8 cellular contexts compared by ENCODE assay signal in the genomic region with DNA sequence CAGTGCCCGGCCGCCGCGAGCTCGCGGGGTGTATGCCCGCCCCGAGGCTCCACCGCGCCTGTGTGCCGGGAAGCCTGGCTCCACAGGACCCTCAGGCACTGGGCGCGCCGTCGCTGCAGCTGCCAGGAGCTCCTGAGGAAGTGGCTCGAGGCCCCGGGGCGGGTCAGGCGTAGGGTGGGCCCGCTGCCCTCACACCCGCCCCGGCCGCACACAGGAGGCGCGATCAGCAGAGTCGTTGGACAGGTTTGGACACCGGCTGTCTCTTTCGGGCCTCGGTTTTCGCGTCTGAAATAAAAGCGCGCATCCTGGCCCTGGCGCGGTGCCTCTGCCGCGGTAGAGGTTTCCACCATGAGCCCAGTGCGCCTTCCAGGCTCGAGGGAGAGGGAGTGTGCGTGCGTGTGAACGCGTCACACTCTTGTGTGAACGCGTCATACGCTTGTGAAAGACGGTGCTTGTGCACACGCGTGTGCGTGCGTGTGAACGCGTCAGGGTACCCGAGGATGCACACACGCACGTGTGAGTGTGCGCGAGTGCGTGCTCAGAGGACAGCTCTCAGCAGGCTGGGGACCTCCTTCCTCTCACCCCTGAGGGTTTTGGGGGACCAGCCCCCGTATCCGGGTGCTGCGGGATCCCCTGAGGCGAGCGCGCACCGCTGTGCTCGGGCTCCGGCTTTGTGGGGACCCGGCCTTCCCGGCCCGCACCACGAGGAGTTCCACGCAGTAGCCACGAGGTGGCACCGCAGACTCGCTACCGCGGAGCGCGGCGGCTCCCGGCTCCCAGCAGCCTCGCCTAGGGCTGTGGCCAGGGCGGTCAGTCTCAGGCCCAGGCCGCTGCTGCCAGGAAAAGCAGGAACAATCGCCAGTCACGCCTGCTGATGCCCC.
A peak's percentile ranks its signal among the peaks of the same experiment; 100 is the strongest.
DNase-seq lines count a peak whose midpoint lies in the region; ATAC-seq and TF ChIP-seq lines count a peak whose summit lies in the region.

No MANE protein-coding gene starts in this region.

- H3K36me3 Mint-ChIP-seq in H9 (ENCODE audit: insufficient read depth in 1 of 3, low read depth in 3 of 3) = no peaks in the 10 kb centered on the region

- peak; percentile 90 for TF ChIP-seq CTCF in H9 (conservative IDR thresholded peaks at IDR 0.05)
- peak; percentile 45 to 80 (median 57) for TF ChIP-seq CTCF in esophagus muscularis mucosa (IDR thresholded peaks at IDR 0.05)
- TF ChIP-seq CTCF in mucosa of descending colon (IDR thresholded peaks at IDR 0.05) = peak; percentile 55

- H2AFZ ChIP-seq in H9 (ENCODE audit: low read length) = no peak overlapping the region

- no peak overlapping the region for H2AK5ac ChIP-seq in H9 (ENCODE audit: insufficient read length, low read length)

- H3K14ac ChIP-seq in H9 (ENCODE audit: insufficient read depth, low read length) = no peak overlapping the region

- no peak overlapping the region for H3K56ac ChIP-seq in H9 (ENCODE audit: insufficient read length, low read depth, low read length)

- H3K23ac ChIP-seq in H9 (ENCODE audit: insufficient read length, low read depth, low read length) = no peak overlapping the region

- TF ChIP-seq POLR2A in esophagus muscularis mucosa (IDR thresholded peaks at IDR 0.05; ENCODE audit: low read depth) = no peak

- peaks cover 9% of the 10 kb centered on the region for H3K27me3 Mint-ChIP-seq in H9 (ENCODE audit: low read depth)

- no peak overlapping the region for H2BK12ac ChIP-seq in H9 (ENCODE audit: insufficient read length, low read depth, low read length)

- H2BK20ac ChIP-seq in H9 (ENCODE audit: low read depth, low read length, poor library complexity, severe bottlenecking) = no peak overlapping the region

- intact Hi-C loops in esophagus muscularis mucosa (cut with DNase I) = no loop called here
- intact Hi-C loops in mucosa of descending colon (cut with DNase I, micrococcal nuclease) = loop anchor here (2.0 to 5.0 kb wide), 2 partner anchors 240 to 241 kb away; no protein-coding TSS in a partner anchor

- peaks cover 22 to 24% of the 10 kb centered on the region in 2 experiments for H3K4me1 Mint-ChIP-seq in H9

- H2BK15ac ChIP-seq in H9 (ENCODE audit: low read depth, low read length) = no peak overlapping the region

- H4K8ac ChIP-seq in H9 (replicated peaks; ENCODE audit: insufficient read length, low read depth, low read length) = no peak overlapping the region

- H3K4me1 ChIP-seq in H9 (ENCODE audit: insufficient read depth, low read length) = no peaks in the 10 kb centered on the region
- peaks cover 13 to 18% (median 14%) of the 10 kb centered on the region in 4 donors for H3K4me1 ChIP-seq in esophagus muscularis mucosa
- peaks cover 5% of the 10 kb centered on the region for H3K4me1 ChIP-seq in mucosa of descending colon (ENCODE audit: low read depth)

- no peaks in the 10 kb centered on the region for H3K79me2 ChIP-seq in H9 (ENCODE audit: insufficient read depth, low read length)

- no peaks in the 10 kb centered on the region for H3K79me1 ChIP-seq in H9 (ENCODE audit: insufficient read depth, low read depth, low read length, poor library complexity, severe bottlenecking)

- H2BK120ac ChIP-seq in H9 (ENCODE audit: low read depth, low read length, poor library complexity, severe bottlenecking) = no peak overlapping the region

- H3K4me3 Mint-ChIP-seq in H9 = no peak overlapping the region

- H3K36me3 ChIP-seq in esophagus muscularis mucosa (no peaks in the 10 kb centered on the region), mucosa of descending colon (ENCODE audit: low read depth) (no peaks in the 10 kb centered on the region)

- H3K4me2 ChIP-seq in H9 (ENCODE audit: insufficient read depth, insufficient read length, low read length) = peak overlapping the region; percentile 45

- ATAC-seq in mucosa of descending colon (peak; percentile 97), HG03045 (IDR thresholded peaks at IDR 0.05; ENCODE audit: unreplicated experiment) (no peak)

- no peak overlapping the region for H3T11ph ChIP-seq in H9 (ENCODE audit: low read length)

- H3K9ac ChIP-seq in H9 (ENCODE audit: extremely low read depth, insufficient read length, low read length) = no peak overlapping the region

- H3K4ac ChIP-seq in H9 (ENCODE audit: low read depth, low read length) = no peak overlapping the region

- H3K23me2 ChIP-seq in H9 (ENCODE audit: insufficient read length, low read depth, low read length, poor library complexity, severe bottlenecking) = no peaks in the 10 kb centered on the region

- no peak for TF ChIP-seq EP300 in esophagus muscularis mucosa (IDR thresholded peaks at IDR 0.05)

- H4K20me1 ChIP-seq in H9 (ENCODE audit: control insufficient read depth, insufficient read depth, insufficient read length) = no peaks in the 10 kb centered on the region

- H3K9me3 Mint-ChIP-seq in H9 = peaks cover 3 to 5% of the 10 kb centered on the region in 2 experiments; a peak in 2 of 5 replicates

- H3K27me3 ChIP-seq in H9 (ENCODE audit: insufficient read depth, low read length) (no peaks in the 10 kb centered on the region), esophagus muscularis mucosa (peaks cover 0 to 49% (median 5%) of the 10 kb centered on the region in 4 donors)

- no peak overlapping the region for H4K5ac ChIP-seq in H9 (ENCODE audit: insufficient read length, low read depth, low read length)

- H3K27ac ChIP-seq in H9 (ENCODE audit: insufficient read length, low read depth, low read length) = no peak overlapping the region
- H3K27ac ChIP-seq in esophagus muscularis mucosa (replicated peaks in 1 of 4) = no peak overlapping the region

- H3K4me3 ChIP-seq in esophagus muscularis mucosa (peak overlapping the region; percentile 27 to 39 (median 35)), mucosa of descending colon (no peak overlapping the region)

- no peak overlapping the region for H4K91ac ChIP-seq in H9 (ENCODE audit: insufficient read length, low read depth, low read length)

- H2BK5ac ChIP-seq in H9 (ENCODE audit: insufficient read length, low read length) = no peak overlapping the region

- WGBS in H9 (ENCODE audit: extremely low coverage, insufficient read length, low lambda C conversion rate) = no CpG with 5 or more reads among the region's 87 CpGs
- WGBS in esophagus muscularis mucosa = 2% methylated on average over 35 of the region's 87 CpGs

- DNase-seq in DMS79 treated with DMSO at 0.1 percent for 48 hours (lab: John Stamatoyannopoulos, UW) = peak; percentile 25
- peak; percentile 87 for DNase-seq in H9
- DNase-seq in NCI-H226 = peak; percentile 58
- DNase-seq in activated CD8-positive, alpha-beta memory T cell treated with anti-CD3 and anti-CD28 coated beads, Interleukin-2, amount 50 U/mL, for 24 hours (ENCODE audit: extremely low read depth) = peak; percentile 2
- peak; percentile 92 for DNase-seq in esophagus muscularis mucosa (ENCODE audit: extremely low spot score)
- DNase-seq in mucosa of descending colon = peak; percentile 71 to 82 (median 74)
- DNase-seq in stimulated activated naive CD4-positive, alpha-beta T cell treated with Interleukin-2 at 50 U/mL for 16 hours (lab: John Stamatoyannopoulos, UW) = peak; percentile 15

- peak overlapping the region in 1 of 3 experiments; percentile 34; a peak in 1 of 7 replicates for H3K27ac Mint-ChIP-seq in H9

- H3K9me3 ChIP-seq in H9 (ENCODE audit: control insufficient read depth, low read depth, low read length) (no peaks in the 10 kb centered on the region), esophagus muscularis mucosa (no peaks in the 10 kb centered on the region), mucosa of descending colon (no peaks in the 10 kb centered on the region)

- H3K18ac ChIP-seq in H9 (ENCODE audit: insufficient read length, low read depth, low read length) = no peak overlapping the region

Comparison
In these comparisons a context has a peak if more than half of its experiments do, and no peak if none do; other contexts are left out.
1. DNase-seq: peak in every context shown above with its lines; median percentile 92 in esophagus muscularis mucosa; 87 in H9; 74 in mucosa of descending colon; 58 in NCI-H226; 25 in DMS79 treated with DMSO at 0.1 percent for 48 hours; 15 in stimulated activated naive CD4-positive, alpha-beta T cell treated with Interleukin-2 at 50 U/mL for 16 hours; 2 in activated CD8-positive, alpha-beta memory T cell treated with anti-CD3 and anti-CD28 coated beads, Interleukin-2, amount 50 U/mL, for 24 hours.